Comparison of ENCODE assay signal across 12 cellular contexts in genomic region chr3:121529308-121529707, GRCh38. TPM values are rescaled to one million over a fixed set of nuclear protein-coding genes. Genes with fewer than 3 reads are reported as not detected.
A peak's percentile ranks its signal among the peaks of the same experiment; 100 is the strongest.
DNase-seq lines count a peak whose midpoint lies in the region; ATAC-seq and TF ChIP-seq lines count a peak whose summit lies in the region.
"Had no signal": no experiment of that assay in that cellular context is flagged by ENCODE, and none has a peak within 500 bp of the region (broad histone marks: within the 10 kb centered on the region; RNA-seq: fewer than 3 reads in every experiment).

No MANE protein-coding gene starts in this region.

- H3K4me3 ChIP-seq in BE2C (ENCODE audit: low read depth, low read length) (no peak overlapping the region), HCT116 (replicated peaks in 1 of 2; ENCODE audit: low read depth in 1 of 2, low read length in 2 of 2) (no peak overlapping the region), astrocyte of the spinal cord (ENCODE audit: low read depth, low read length) (no peak overlapping the region), SJCRH30 (no peak overlapping the region)
- H3K4me3 ChIP-seq: psoas muscle had no signal

- peak; percentile 40 for TF ChIP-seq RAD21 in HCT116 (IDR thresholded peaks at IDR 0.05; ENCODE audit: low read depth)

- H3K4me1 ChIP-seq in BE2C, result no peaks in the 10 kb centered on the region
- H3K4me1 ChIP-seq in HCT116 (ENCODE audit: control insufficient read depth in 1 of 2, insufficient read depth in 2 of 2, low read length in 2 of 2), result no peaks in the 10 kb centered on the region
- H3K4me1 ChIP-seq in SJCRH30, result no peaks in the 10 kb centered on the region
- H3K4me1 ChIP-seq: psoas muscle had no signal

- H3K9me3 ChIP-seq in BE2C, result no peaks in the 10 kb centered on the region
- H3K9me3 ChIP-seq in HCT116 (ENCODE audit: control insufficient read depth in 1 of 2, insufficient read depth in 1 of 2, low read depth in 1 of 2, low read length in 2 of 2), result no peaks in the 10 kb centered on the region
- H3K9me3 ChIP-seq in SJCRH30 (replicated peaks), result no peaks in the 10 kb centered on the region
- H3K9me3 ChIP-seq: psoas muscle had no signal

- peaks cover 17% of the 10 kb centered on the region for H3K79me2 ChIP-seq in HCT116 (ENCODE audit: insufficient read depth, low read length)

- TF ChIP-seq CTCF in BE2C (IDR thresholded peaks at IDR 0.05; ENCODE audit: low read depth, low read length), result peak; percentile 42
- peak; percentile 26 to 54 (median 47); a peak in 5 of 6 replicates for TF ChIP-seq CTCF in HCT116 (IDR thresholded peaks at IDR 0.05 in 2 of 3, conservative IDR thresholded peaks at IDR 0.05 in 1 of 3; ENCODE audit: borderline replicate concordance in 1 of 3, insufficient read depth in 1 of 3, low read depth in 2 of 3, low read length in 2 of 3)
- TF ChIP-seq CTCF in astrocyte of the spinal cord (IDR thresholded peaks at IDR 0.05; ENCODE audit: low read depth, low read length), result peak; percentile 66

- H3K9me2 ChIP-seq in HCT116 (ENCODE audit: insufficient read depth), result no peaks in the 10 kb centered on the region

- intact Hi-C loops in HCT116 (cut with micrococcal nuclease), result loop anchor here (1.0 kb wide), 1 partner anchor 968 kb away; no protein-coding TSS in a partner anchor

- no peaks in the 10 kb centered on the region for H4K20me1 ChIP-seq in HCT116 (ENCODE audit: insufficient read depth)

- POLR2A ChIA-PET in HCT116 (lab: Charles Lee), result no interaction called here

- no peak for TF ChIP-seq POLR2A in HCT116 (IDR thresholded peaks at IDR 0.05; ENCODE audit: borderline replicate concordance, extremely low read depth, insufficient read depth, insufficient read length)

- no peak overlapping the region for H2AFZ ChIP-seq in HCT116 (ENCODE audit: low read depth, low read length, poor library complexity, severe bottlenecking)

- no peaks in the 10 kb centered on the region for H3K27me3 ChIP-seq in BE2C
- no peaks in the 10 kb centered on the region for H3K27me3 ChIP-seq in HCT116 (ENCODE audit: insufficient read depth, low read length)
- no peaks in the 10 kb centered on the region for H3K27me3 ChIP-seq in SJCRH30

- no peak for ATAC-seq in HCT116
- no peak for ATAC-seq in HG02571 (IDR thresholded peaks at IDR 0.05; ENCODE audit: unreplicated experiment)
- no peak for ATAC-seq in HG03354 (IDR thresholded peaks at IDR 0.05; ENCODE audit: poor library complexity, severe bottlenecking, unreplicated experiment)
- ATAC-seq: psoas muscle had no signal

- H3K36me3 ChIP-seq in BE2C (peaks cover 28% of the 10 kb centered on the region), HCT116 (ENCODE audit: control insufficient read depth in 1 of 2, insufficient read depth in 2 of 2, low read length in 2 of 2) (peaks cover 8 to 31% of the 10 kb centered on the region in 2 experiments), SJCRH30 (peaks cover 86% of the 10 kb centered on the region)

- BruUV-seq in HCT116 (replicated peaks; lab: Mats Ljungman, UMichigan), result no TSS peak

- DNase-seq in BE2C (no peak), HCT116 (ENCODE audit: low read depth, low spot score) (no peak), astrocyte of the spinal cord (ENCODE audit: low read depth, low spot score) (peak; percentile 20), kidney tubule cell (ENCODE audit: low spot score) (peak; percentile 8), midbrain (lab: John Stamatoyannopoulos, UW) (no peak), SJCRH30 (no peak)
- DNase-seq: activated naive CD8-positive, alpha-beta T cell treated with anti-CD3 and anti-CD28 coated beads for 36 hours; NCI-H446 treated with DMSO at 0.1 percent for 48 hours; psoas muscle had no signal

- in situ Hi-C loops in astrocyte of the spinal cord (cut with HindIII; ENCODE audit: low sequenced_read_pairs), result no loop called here

- CTCF ChIA-PET in HCT116 (lab: Charles Lee), result no interaction called here

- H3K27ac ChIP-seq in HCT116 (ENCODE audit: low read depth, low read length), result no peak overlapping the region
- H3K27ac ChIP-seq in SJCRH30, result no peak overlapping the region
- H3K27ac ChIP-seq: HL-60, psoas muscle had no signal

- H3K9ac ChIP-seq in HCT116 (ENCODE audit: low read length), result no peak overlapping the region

- H3K4me2 ChIP-seq in HCT116 (ENCODE audit: low read length), result no peak overlapping the region

- RAD21 ChIA-PET in HCT116 (lab: Charles Lee; ENCODE audit: low non-redundant PET in 1 of 2, low total read pairs in 2 of 2, uncharacterized antibody in 2 of 2, unreplicated experiment in 2 of 2), result no interaction called here

TF ChIP-seq in HCT116, 20 proteins besides CTCF, POLR2A, EP300 and RAD21:
- no peak for TF ChIP-seq JUND (IDR thresholded peaks at IDR 0.05)
- no peak for TF ChIP-seq ZNF274 (IDR thresholded peaks at IDR 0.05; ENCODE audit: low read depth, low read length)
- TF ChIP-seq ZBTB33 (IDR thresholded peaks at IDR 0.05; ENCODE audit: extremely low read depth, insufficient replicate concordance, low read length), result no peak

RNA-seq across cellular contexts. Expression of gene POLQ, which starts 16.5 kb away (rescaled TPM):
- polyA plus RNA-seq in BE2C (2012; ENCODE audit: insufficient read depth, insufficient read length, low read depth), result 2.8 TPM
- total RNA-seq in HCT116 (2021; ENCODE audit: unreplicated experiment), result 12.3 TPM
- 3.9 and 4.7 TPM in 2 replicates for polyA plus RNA-seq in HCT116 (2012)
- total RNA-seq in SJCRH30 (2014; rRNA removed; shearing (Covaris generic)), result 23.5 and 27.2 TPM in 2 replicates

RNA-seq across cellular contexts. Expression of gene ARGFX, which starts 38.4 kb away (rescaled TPM):
- not detected for polyA plus RNA-seq in BE2C (2012; ENCODE audit: insufficient read depth, insufficient read length, low read depth)
- not detected for total RNA-seq in HCT116 (2021; ENCODE audit: unreplicated experiment)
- polyA plus RNA-seq in HCT116 (2012), result not detected in 2 replicates
- 1.1 and 1.2 TPM in 2 replicates for total RNA-seq in SJCRH30 (2014; rRNA removed; shearing (Covaris generic))
- total RNA-seq: activated naive CD8-positive, alpha-beta T cell treated with anti-CD3 and anti-CD28 coated beads for 36 hours; psoas muscle had no signal
- polyA plus RNA-seq: psoas muscle had no signal

Comparison
In these comparisons a context has a peak if more than half of its experiments do, and no peak if none do; other contexts are left out.
1. DNase-seq: peak in astrocyte of the spinal cord (single experiment) and kidney tubule cell (single experiment); none in BE2C (single experiment), HCT116 (single experiment), midbrain (single experiment) and SJCRH30 (0 of 2).
2. Peak in every context shown above with its lines, with median percentiles within 50 percentile points of each other: CTCF ChIP-seq.